In the genomic region with DNA sequence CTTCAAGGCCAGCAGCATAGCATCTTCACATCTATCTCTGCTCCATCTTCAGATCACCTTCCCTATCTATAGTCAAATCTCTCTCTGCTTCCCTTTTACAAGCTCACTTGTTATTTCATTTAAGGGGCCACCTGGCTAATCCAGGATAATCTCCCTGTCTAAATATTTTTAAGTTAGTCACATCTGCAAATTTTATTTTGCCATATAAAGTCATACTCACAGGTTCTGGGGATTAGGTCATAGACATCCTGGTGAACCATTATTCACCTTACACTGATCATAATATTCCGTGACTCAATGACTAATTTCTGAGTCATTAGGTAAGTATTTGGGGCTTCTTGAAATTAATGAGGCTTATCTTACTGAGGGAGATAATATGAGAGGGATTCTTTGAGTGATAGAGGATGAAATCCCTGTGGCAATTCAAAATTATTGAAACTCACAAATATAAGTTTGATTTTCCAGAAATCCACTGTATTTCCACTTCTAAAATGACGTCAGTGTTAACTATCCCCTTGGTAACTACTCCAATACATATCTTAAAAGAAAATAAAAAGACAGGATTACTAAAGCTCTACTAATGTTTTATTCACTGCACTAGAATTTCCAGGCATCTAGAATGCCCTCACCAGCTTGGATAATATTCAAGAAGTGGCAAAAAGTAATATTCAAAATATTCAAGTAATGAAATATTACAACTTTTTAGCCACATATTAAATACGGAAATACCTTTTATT, we compare ENCODE assay signal across 8 cellular contexts.
DNase-seq lines count a peak whose midpoint lies in the region; ATAC-seq, FAIRE-seq and TF ChIP-seq lines count a peak whose summit lies in the region.

No MANE protein-coding gene starts in this region.

- H3K79me2 ChIP-seq in GM23248 (ENCODE audit: insufficient read depth), result no peaks in the 10 kb centered on the region

- peak; percentile 88 for DNase-seq in GM23248
- DNase-seq in NCI-H524 treated with DMSO at 0.1 percent for 48 hours (lab: John Stamatoyannopoulos, UW), result peak; percentile 51
- peak; percentile 98 for DNase-seq in bronchial epithelial cell (ENCODE audit: low read depth)
- peak; percentile 47 for DNase-seq in pulmonary artery endothelial cell (ENCODE audit: low read depth, low spot score)
- DNase-seq in NCI-H2081 (lab: John Stamatoyannopoulos, UW), result no peak
- no peak for DNase-seq in stimulated activated naive CD4-positive, alpha-beta T cell treated with Interleukin-2 at 50 U/mL for 16 hours (lab: John Stamatoyannopoulos, UW)
- no peak for DNase-seq in Right ventricle myocardium inferior (ENCODE audit: missing footprints)
- DNase-seq in NCI-H2029 treated with DMSO at 0.1 percent for 48 hours (lab: John Stamatoyannopoulos, UW), result no peak

- no peaks in the 10 kb centered on the region for H3K27me3 ChIP-seq in GM23248 (replicated peaks; ENCODE audit: insufficient read depth)
- no peaks in the 10 kb centered on the region for H3K27me3 ChIP-seq in bronchial epithelial cell (ENCODE audit: control insufficient read depth, insufficient read depth, low read length)

- no peak for FAIRE-seq in bronchial epithelial cell (lab: Jason Lieb, UNC)

- H3K4me2 ChIP-seq in GM23248 (ENCODE audit: unreplicated experiment), result peak overlapping the region; percentile 57

- H3K9me3 ChIP-seq in GM23248 (ENCODE audit: low read depth), result peaks cover under 1% of the 10 kb centered on the region

- H3K9me2 ChIP-seq in GM23248 (ENCODE audit: insufficient read depth), result no peaks in the 10 kb centered on the region

- in situ Hi-C loops in GM23248 (cut with MboI), result no loop called here

- H3K36me3 ChIP-seq in GM23248 (ENCODE audit: low read depth), result no peaks in the 10 kb centered on the region
- no peaks in the 10 kb centered on the region for H3K36me3 ChIP-seq in bronchial epithelial cell (ENCODE audit: control insufficient read depth, insufficient read depth, low read length)

- H3K9ac ChIP-seq in GM23248, result peak overlapping the region; percentile 30; the same call in 1 of the 2 replicates

- H3K4me1 ChIP-seq in GM23248 (ENCODE audit: insufficient read depth), result peaks cover 53% of the 10 kb centered on the region

- WGBS in GM23248 (ENCODE audit: low coverage in 1 of 2, low lambda C conversion rate in 2 of 2, missing lambda C conversion rate in 2 of 2), 2 experiments, result 19 to 20% methylated on average over 3 of the region's 3 CpGs

- no peaks in the 10 kb centered on the region for H4K20me1 ChIP-seq in GM23248 (ENCODE audit: insufficient read depth)

- H3K27ac ChIP-seq in GM23248, result peak overlapping the region; percentile 87

- no peak for TF ChIP-seq CTCF in bronchial epithelial cell (IDR thresholded peaks at IDR 0.05; ENCODE audit: insufficient read depth, low read length, severe bottlenecking)

- intact Hi-C loops in Right ventricle myocardium inferior (cut with DNase I), result loop anchor here (10.0 kb wide), 1 partner anchor 58 kb away; no protein-coding TSS in a partner anchor

- H2AFZ ChIP-seq in GM23248, result no peak overlapping the region

- no peak for ATAC-seq in Right ventricle myocardium inferior

- peaks cover 50% of the 10 kb centered on the region for H3F3A ChIP-seq in GM23248 (ENCODE audit: insufficient read depth)

- H3K4me3 ChIP-seq in GM23248 (no peak overlapping the region), bronchial epithelial cell (ENCODE audit: low read depth, low read length) (no peak overlapping the region)

Comparison
In these comparisons a context has a peak if more than half of its experiments do, and no peak if none do; other contexts are left out.
1. DNase-seq: peak in GM23248 (single experiment), NCI-H524 treated with DMSO at 0.1 percent for 48 hours (single experiment), bronchial epithelial cell (single experiment) and pulmonary artery endothelial cell (single experiment); none in NCI-H2081 (0 of 2), stimulated activated naive CD4-positive, alpha-beta T cell treated with Interleukin-2 at 50 U/mL for 16 hours (single experiment), Right ventricle myocardium inferior (single experiment) and NCI-H2029 treated with DMSO at 0.1 percent for 48 hours (single experiment).